In genomic region chr10:84158549-84158948, GRCh38 we compare ENCODE assay signal across 20 cellular contexts. TPM values are rescaled to one million over a fixed set of nuclear protein-coding genes. Genes with fewer than 3 reads are reported as not detected.
"Had no signal": no experiment of that assay in that cellular context is flagged by ENCODE, and none has a peak within 500 bp of the region (broad histone marks: within the 10 kb centered on the region; RNA-seq: fewer than 3 reads in every experiment).

No MANE protein-coding gene starts in this region.

- H3K9me3 Mint-ChIP-seq: activated naive CD8-positive, alpha-beta T cell treated with anti-CD3 and anti-CD28 coated beads, Interleukin-2, amount 10 ng/mL, durations not matched to agents 7 days and 5 days; activated T-helper 2 cell treated with anti-CD3 and anti-CD28 coated beads, Interferon-gamma antibody, Interleukin-2, Interleukin-4, amounts not matched to agents 10 μg/mL and 5 μg/mL and 100 μg/mL, durations not matched to agents 14 hours and 24 hours and 36 hours had no signal

- H3K36me3 ChIP-seq: breast epithelium had no signal

- H3K4me3 ChIP-seq: breast epithelium, coronary artery, esophagus muscularis mucosa, gastrocnemius medialis, right lobe of liver, skin epidermis, tibial nerve had no signal

- DNase-seq: activated CD4-positive, alpha-beta T cell treated with anti-CD3 and anti-CD28 coated beads for 1 hour; activated naive CD4-positive, alpha-beta T cell; activated naive CD8-positive, alpha-beta T cell treated with anti-CD3 and anti-CD28 coated beads, Interleukin-2, amount 10 ng/mL, durations not matched to agents 7 days and 5 days; activated T-cell treated with anti-CD3 and anti-CD28 coated beads, Interleukin-2, amount 50 U/mL, for 1 hour; amniotic stem cell; gastrocnemius medialis; occipital lobe; right lobe of liver; stimulated activated CD4-positive, alpha-beta T cell treated with anti-CD3 and anti-CD28 coated beads, Interleukin-2, amount 100 ng/mL, for 24 hours; stimulated activated naive CD4-positive, alpha-beta T cell; T-helper 1 cell; T-helper 9 cell had no signal

- H3K4me3 Mint-ChIP-seq: activated naive CD8-positive, alpha-beta T cell treated with anti-CD3 and anti-CD28 coated beads, Interleukin-2, amount 10 ng/mL, durations not matched to agents 7 days and 5 days had no signal

- H3K27me3 ChIP-seq: right lobe of liver had no signal

- H3K4me1 ChIP-seq: breast epithelium, esophagus muscularis mucosa, gastrocnemius medialis, right lobe of liver, tibial nerve had no signal

- H3K9me3 ChIP-seq: breast epithelium, esophagus muscularis mucosa, gastrocnemius medialis, right lobe of liver, tibial nerve had no signal

- H3K27ac Mint-ChIP-seq: activated naive CD8-positive, alpha-beta T cell treated with anti-CD3 and anti-CD28 coated beads, Interleukin-2, amount 10 ng/mL, durations not matched to agents 7 days and 5 days; activated T-helper 2 cell treated with anti-CD3 and anti-CD28 coated beads, Interferon-gamma antibody, Interleukin-2, Interleukin-4, amounts not matched to agents 10 μg/mL and 5 μg/mL and 100 μg/mL, durations not matched to agents 14 hours and 24 hours and 36 hours had no signal

- ATAC-seq: gastrocnemius medialis had no signal

- H3K27ac ChIP-seq: breast epithelium, coronary artery, esophagus muscularis mucosa, gastrocnemius medialis, right lobe of liver, tibial nerve had no signal

RNA-seq across cellular contexts. Expression of gene GPR15LG, which starts 15.1 kb away (rescaled TPM):
- total RNA-seq: activated naive CD8-positive, alpha-beta T cell treated with anti-CD3 and anti-CD28 coated beads, Interleukin-2, amount 10 ng/mL, durations not matched to agents 7 days and 5 days; activated T-helper 2 cell treated with anti-CD3 and anti-CD28 coated beads, Interferon-gamma antibody, Interleukin-2, Interleukin-4, amounts not matched to agents 10 μg/mL and 5 μg/mL and 100 μg/mL, durations not matched to agents 14 hours and 24 hours and 36 hours; esophagus muscularis mucosa; liver; occipital lobe; right lobe of liver; tibial nerve had no signal
- polyA plus RNA-seq: liver, neural cell had no signal
